Comparison of ENCODE assay signal across 17 cellular contexts in the genomic region with DNA sequence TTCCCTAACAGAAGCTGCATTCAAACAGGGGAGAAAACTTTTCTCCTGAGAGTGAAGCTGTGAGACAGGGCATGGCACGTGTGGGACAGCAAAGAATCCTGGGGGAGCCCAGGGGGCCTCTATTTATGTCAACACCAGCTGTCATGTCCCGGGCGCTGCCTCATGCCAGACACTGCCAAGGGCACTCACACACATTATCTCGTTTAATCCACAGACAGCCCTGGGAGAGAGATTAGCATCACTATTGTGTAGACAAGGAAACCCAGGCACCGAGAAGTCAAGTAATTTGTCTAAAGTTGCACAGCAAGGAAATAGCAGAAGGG. TPM values are rescaled to one million over a fixed set of nuclear protein-coding genes. Genes with fewer than 3 reads are reported as not detected.
"Had no signal": no experiment of that assay in that cellular context is flagged by ENCODE, and none has a peak within 500 bp of the region (broad histone marks: within the 10 kb centered on the region; RNA-seq: fewer than 3 reads in every experiment).

No MANE protein-coding gene starts in this region.

- H3K36me3 Mint-ChIP-seq: activated naive CD4-positive, alpha-beta T cell treated with anti-CD3 and anti-CD28 coated beads, Interleukin-2, amount 10 ng/mL, durations not matched to agents 7 days and 5 days; WTC11 had no signal

- DNase-seq: activated CD4-positive, alpha-beta memory T cell treated with anti-CD3 and anti-CD28 coated beads, Interleukin-2, amount 10 ng/mL, durations not matched to agents 7 days and 5 days; activated CD4-positive, alpha-beta T cell treated with anti-CD3 and anti-CD28 coated beads for 4 hours; activated naive CD4-positive, alpha-beta T cell treated with anti-CD3 and anti-CD28 coated beads, Interleukin-2, amount 10 ng/mL, durations not matched to agents 7 days and 5 days; activated T-cell treated with anti-CD3 and anti-CD28 coated beads, Interleukin-2, amount 50 U/mL, for 24 hours; foreskin melanocyte; mesenchymal stem cell; psoas muscle; right lobe of liver; T-helper 17 cell; tibial artery had no signal

- H3K27me3 ChIP-seq: right lobe of liver, vagina had no signal

- H3K9me3 Mint-ChIP-seq: activated CD4-positive, alpha-beta memory T cell treated with anti-CD3 and anti-CD28 coated beads, Interleukin-2, amount 10 ng/mL, durations not matched to agents 7 days and 5 days; activated naive CD4-positive, alpha-beta T cell treated with anti-CD3 and anti-CD28 coated beads, Interleukin-2, amount 10 ng/mL, durations not matched to agents 7 days and 5 days; activated T-cell treated with anti-CD3 and anti-CD28 coated beads, Interleukin-2, amount 50 U/mL, for 24 hours; WTC11 had no signal

- H3K27ac ChIP-seq: cardiac muscle cell, psoas muscle, right lobe of liver, tibial artery, vagina had no signal

- FAIRE-seq: colon had no signal

- H3K36me3 ChIP-seq: cardiac muscle cell, right lobe of liver, tibial artery, vagina had no signal

- H3K27me3 Mint-ChIP-seq: activated CD4-positive, alpha-beta memory T cell treated with anti-CD3 and anti-CD28 coated beads, Interleukin-2, amount 10 ng/mL, durations not matched to agents 7 days and 5 days; activated T-cell treated with anti-CD3 and anti-CD28 coated beads, Interleukin-2, amount 50 U/mL, for 24 hours had no signal

- H3K4me3 ChIP-seq: cardiac muscle cell, psoas muscle, right lobe of liver, tibial artery, vagina had no signal

- H3K27ac Mint-ChIP-seq: activated CD4-positive, alpha-beta memory T cell treated with anti-CD3 and anti-CD28 coated beads, Interleukin-2, amount 10 ng/mL, durations not matched to agents 7 days and 5 days; activated naive CD4-positive, alpha-beta T cell treated with anti-CD3 and anti-CD28 coated beads, Interleukin-2, amount 10 ng/mL, durations not matched to agents 7 days and 5 days; activated T-cell treated with anti-CD3 and anti-CD28 coated beads, Interleukin-2, amount 50 U/mL, for 24 hours; T-helper 17 cell; WTC11 had no signal

- H3K9me3 ChIP-seq: psoas muscle, right lobe of liver, tibial artery, vagina had no signal

- ATAC-seq: psoas muscle, right lobe of liver, T-helper 17 cell, WTC11 had no signal

- H3K4me1 ChIP-seq: psoas muscle, right lobe of liver, vagina had no signal

- H3K4me3 Mint-ChIP-seq: activated CD4-positive, alpha-beta memory T cell treated with anti-CD3 and anti-CD28 coated beads, Interleukin-2, amount 10 ng/mL, durations not matched to agents 7 days and 5 days; activated naive CD4-positive, alpha-beta T cell treated with anti-CD3 and anti-CD28 coated beads, Interleukin-2, amount 10 ng/mL, durations not matched to agents 7 days and 5 days; activated T-cell treated with anti-CD3 and anti-CD28 coated beads, Interleukin-2, amount 50 U/mL, for 24 hours; T-helper 17 cell; WTC11 had no signal

RNA-seq across cellular contexts. Expression of a gene that starts 8.2 kb away (rescaled TPM):
- total RNA-seq: cardiac muscle cell, fibroblast of lung, liver had no signal
- polyA plus RNA-seq: cardiac muscle cell, fibroblast of lung, neural cell had no signal
